2 cellular contexts compared by ENCODE assay signal in genomic region chr17:43437756-43438155, GRCh38.
A peak's percentile ranks its signal among the peaks of the same experiment; 100 is the strongest.
TF ChIP-seq lines count a peak whose summit lies in the region.

No MANE protein-coding gene starts in this region.

TF ChIP-seq in A549, 52 proteins besides CTCF, POLR2A, EP300 and RAD21:
- TF ChIP-seq REST (IDR thresholded peaks at IDR 0.05), result no peak
- no peak for TF ChIP-seq CHD2 (IDR thresholded peaks at IDR 0.05; ENCODE audit: low read length, partially characterized antibody)
- TF ChIP-seq E2F6 (IDR thresholded peaks at IDR 0.05; ENCODE audit: borderline replicate concordance, low read depth), result no peak
- no peak for TF ChIP-seq SMC3 (IDR thresholded peaks at IDR 0.05)
- no peak for TF ChIP-seq CHD4 (IDR thresholded peaks at IDR 0.05; ENCODE audit: borderline replicate concordance)
- TF ChIP-seq MYC (IDR thresholded peaks at IDR 0.05; ENCODE audit: borderline replicate concordance, low read length), result no peak
TF ChIP-seq in A549: peak in this region for 0.

TF ChIP-seq in K562, 482 proteins besides CTCF, POLR2A, EP300 and RAD21:
- peak; percentile 97 for TF ChIP-seq ZBTB40 (IDR thresholded peaks at IDR 0.05)
- TF ChIP-seq ZBTB40 (CRISPR knock-in tag; IDR thresholded peaks at IDR 0.05), result peak; percentile 90
- TF ChIP-seq HDAC6 (IDR thresholded peaks at IDR 0.05; ENCODE audit: low read depth, low read length), result no peak
